1 cellular context compared by ENCODE assay signal in the genomic region with DNA sequence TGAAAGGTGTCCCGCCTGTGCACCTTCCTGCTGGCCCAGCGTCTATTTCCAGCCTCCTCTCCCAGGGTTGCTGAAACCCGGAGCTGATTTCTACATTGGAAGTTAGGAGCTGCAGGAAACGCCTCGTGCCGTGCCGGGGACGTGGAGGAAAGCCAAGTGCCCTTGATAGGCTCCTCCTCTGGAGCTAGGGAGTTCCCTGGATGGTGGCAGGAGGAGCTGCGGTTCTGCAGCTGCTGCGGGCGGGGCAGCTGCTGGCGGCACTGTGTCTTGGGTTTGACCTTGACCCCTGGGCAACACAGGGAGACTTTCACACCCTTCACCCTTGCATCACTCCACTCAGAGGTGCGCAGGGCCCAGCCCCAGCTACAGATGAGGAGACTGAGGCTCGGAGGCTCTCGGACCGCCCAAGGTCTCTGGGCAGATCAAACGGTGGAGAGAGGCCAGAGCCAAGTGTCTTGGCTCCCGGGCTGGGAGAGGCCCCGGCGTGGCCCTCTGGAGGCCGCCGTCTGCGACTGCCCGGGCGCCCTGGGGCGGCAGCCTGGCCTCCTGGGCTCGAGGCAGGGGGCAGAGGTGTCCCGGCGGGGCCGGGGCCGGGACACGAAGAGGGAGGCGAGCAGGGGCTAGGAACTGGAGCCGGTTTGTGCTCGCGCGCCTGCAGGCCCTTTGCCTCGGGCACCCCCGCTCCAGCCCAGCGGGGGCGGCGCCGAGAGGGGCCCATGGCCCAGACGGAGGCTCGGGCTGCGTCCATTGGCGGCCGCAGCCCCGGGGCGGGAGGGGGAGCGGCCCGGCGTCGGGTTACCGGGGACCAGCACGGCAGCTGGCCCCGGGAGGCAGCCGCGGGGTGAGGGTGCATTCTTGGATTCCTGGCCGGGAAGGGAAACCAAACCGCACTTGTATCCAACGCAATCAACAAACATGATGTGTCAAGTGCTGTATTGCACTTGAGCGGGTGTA.
TF ChIP-seq lines count a peak whose summit lies in the region.

No MANE protein-coding gene starts in this region.

TF ChIP-seq in HepG2, 621 proteins besides CTCF, POLR2A, EP300 and RAD21 (continued from another document and continues in another):
- TF ChIP-seq, protein P1, sequence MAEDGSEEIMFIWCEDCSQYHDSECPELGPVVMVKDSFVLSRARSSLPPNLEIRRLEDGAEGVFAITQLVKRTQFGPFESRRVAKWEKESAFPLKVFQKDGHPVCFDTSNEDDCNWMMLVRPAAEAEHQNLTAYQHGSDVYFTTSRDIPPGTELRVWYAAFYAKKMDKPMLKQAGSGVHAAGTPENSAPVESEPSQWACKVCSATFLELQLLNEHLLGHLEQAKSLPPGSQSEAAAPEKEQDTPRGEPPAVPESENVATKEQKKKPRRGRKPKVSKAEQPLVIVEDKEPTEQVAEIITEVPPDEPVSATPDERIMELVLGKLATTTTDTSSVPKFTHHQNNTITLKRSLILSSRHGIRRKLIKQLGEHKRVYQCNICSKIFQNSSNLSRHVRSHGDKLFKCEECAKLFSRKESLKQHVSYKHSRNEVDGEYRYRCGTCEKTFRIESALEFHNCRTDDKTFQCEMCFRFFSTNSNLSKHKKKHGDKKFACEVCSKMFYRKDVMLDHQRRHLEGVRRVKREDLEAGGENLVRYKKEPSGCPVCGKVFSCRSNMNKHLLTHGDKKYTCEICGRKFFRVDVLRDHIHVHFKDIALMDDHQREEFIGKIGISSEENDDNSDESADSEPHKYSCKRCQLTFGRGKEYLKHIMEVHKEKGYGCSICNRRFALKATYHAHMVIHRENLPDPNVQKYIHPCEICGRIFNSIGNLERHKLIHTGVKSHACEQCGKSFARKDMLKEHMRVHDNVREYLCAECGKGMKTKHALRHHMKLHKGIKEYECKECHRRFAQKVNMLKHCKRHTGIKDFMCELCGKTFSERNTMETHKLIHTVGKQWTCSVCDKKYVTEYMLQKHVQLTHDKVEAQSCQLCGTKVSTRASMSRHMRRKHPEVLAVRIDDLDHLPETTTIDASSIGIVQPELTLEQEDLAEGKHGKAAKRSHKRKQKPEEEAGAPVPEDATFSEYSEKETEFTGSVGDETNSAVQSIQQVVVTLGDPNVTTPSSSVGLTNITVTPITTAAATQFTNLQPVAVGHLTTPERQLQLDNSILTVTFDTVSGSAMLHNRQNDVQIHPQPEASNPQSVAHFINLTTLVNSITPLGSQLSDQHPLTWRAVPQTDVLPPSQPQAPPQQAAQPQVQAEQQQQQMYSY (CRISPR knock-in tag; IDR thresholded peaks at IDR 0.05) = no peak
- TF ChIP-seq NFYB (CRISPR knock-in tag; IDR thresholded peaks at IDR 0.05) = peak; percentile 40; the same call in 1 of the 2 replicates
- TF ChIP-seq, protein P2, sequence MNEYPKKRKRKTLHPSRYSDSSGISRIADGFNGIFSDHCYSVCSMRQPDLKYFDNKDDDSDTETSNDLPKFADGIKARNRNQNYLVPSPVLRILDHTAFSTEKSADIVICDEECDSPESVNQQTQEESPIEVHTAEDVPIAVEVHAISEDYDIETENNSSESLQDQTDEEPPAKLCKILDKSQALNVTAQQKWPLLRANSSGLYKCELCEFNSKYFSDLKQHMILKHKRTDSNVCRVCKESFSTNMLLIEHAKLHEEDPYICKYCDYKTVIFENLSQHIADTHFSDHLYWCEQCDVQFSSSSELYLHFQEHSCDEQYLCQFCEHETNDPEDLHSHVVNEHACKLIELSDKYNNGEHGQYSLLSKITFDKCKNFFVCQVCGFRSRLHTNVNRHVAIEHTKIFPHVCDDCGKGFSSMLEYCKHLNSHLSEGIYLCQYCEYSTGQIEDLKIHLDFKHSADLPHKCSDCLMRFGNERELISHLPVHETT (CRISPR knock-in tag; conservative IDR thresholded peaks at IDR 0.05) = peak; percentile 45; the same call in 1 of the 2 replicates
- TF ChIP-seq, protein P3, sequence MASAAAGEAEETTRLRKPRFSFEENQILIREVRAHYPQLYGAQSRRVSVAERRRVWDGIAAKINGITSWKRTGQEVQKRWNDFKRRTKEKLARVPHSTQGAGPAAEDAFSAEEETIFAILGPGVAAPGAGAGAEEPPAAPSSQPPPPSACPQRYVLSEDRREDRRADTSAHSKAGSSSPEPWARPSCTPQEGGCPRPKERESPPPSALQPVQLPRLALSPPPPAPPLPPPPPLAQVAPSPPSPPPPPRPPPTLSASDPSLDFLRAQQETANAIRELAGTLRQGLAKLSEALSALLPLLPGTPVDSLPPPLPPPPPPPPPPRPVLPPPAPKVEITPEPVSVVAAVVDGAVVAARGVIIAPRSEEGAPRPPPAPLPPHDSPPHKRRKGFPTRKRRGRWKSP (CRISPR knock-in tag; IDR thresholded peaks at IDR 0.05) = 0 out of 2 replicates have a peak, but pooled peaks have one; percentile 10
- 0 out of 2 replicates have a peak, but pooled peaks have one; percentile 22 for TF ChIP-seq FOXA3 (CRISPR knock-in tag; IDR thresholded peaks at IDR 0.05)
- TF ChIP-seq, protein P4, sequence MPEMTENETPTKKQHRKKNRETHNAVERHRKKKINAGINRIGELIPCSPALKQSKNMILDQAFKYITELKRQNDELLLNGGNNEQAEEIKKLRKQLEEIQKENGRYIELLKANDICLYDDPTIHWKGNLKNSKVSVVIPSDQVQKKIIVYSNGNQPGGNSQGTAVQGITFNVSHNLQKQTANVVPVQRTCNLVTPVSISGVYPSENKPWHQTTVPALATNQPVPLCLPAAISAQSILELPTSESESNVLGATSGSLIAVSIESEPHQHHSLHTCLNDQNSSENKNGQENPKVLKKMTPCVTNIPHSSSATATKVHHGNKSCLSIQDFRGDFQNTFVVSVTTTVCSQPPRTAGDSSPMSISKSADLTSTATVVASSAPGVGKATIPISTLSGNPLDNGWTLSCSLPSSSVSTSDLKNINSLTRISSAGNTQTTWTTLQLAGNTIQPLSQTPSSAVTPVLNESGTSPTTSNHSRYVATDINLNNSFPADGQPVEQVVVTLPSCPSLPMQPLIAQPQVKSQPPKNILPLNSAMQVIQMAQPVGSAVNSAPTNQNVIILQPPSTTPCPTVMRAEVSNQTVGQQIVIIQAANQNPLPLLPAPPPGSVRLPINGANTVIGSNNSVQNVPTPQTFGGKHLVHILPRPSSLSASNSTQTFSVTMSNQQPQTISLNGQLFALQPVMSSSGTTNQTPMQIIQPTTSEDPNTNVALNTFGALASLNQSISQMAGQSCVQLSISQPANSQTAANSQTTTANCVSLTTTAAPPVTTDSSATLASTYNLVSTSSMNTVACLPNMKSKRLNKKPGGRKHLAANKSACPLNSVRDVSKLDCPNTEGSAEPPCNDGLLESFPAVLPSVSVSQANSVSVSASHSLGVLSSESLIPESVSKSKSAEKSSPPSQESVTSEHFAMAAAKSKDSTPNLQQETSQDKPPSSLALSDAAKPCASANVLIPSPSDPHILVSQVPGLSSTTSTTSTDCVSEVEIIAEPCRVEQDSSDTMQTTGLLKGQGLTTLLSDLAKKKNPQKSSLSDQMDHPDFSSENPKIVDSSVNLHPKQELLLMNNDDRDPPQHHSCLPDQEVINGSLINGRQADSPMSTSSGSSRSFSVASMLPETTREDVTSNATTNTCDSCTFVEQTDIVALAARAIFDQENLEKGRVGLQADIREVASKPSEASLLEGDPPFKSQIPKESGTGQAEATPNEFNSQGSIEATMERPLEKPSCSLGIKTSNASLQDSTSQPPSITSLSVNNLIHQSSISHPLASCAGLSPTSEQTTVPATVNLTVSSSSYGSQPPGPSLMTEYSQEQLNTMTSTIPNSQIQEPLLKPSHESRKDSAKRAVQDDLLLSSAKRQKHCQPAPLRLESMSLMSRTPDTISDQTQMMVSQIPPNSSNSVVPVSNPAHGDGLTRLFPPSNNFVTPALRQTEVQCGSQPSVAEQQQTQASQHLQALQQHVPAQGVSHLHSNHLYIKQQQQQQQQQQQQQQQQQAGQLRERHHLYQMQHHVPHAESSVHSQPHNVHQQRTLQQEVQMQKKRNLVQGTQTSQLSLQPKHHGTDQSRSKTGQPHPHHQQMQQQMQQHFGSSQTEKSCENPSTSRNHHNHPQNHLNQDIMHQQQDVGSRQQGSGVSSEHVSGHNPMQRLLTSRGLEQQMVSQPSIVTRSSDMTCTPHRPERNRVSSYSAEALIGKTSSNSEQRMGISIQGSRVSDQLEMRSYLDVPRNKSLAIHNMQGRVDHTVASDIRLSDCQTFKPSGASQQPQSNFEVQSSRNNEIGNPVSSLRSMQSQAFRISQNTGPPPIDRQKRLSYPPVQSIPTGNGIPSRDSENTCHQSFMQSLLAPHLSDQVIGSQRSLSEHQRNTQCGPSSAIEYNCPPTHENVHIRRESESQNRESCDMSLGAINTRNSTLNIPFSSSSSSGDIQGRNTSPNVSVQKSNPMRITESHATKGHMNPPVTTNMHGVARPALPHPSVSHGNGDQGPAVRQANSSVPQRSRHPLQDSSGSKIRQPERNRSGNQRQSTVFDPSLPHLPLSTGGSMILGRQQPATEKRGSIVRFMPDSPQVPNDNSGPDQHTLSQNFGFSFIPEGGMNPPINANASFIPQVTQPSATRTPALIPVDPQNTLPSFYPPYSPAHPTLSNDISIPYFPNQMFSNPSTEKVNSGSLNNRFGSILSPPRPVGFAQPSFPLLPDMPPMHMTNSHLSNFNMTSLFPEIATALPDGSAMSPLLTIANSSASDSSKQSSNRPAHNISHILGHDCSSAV (CRISPR knock-in tag; IDR thresholded peaks at IDR 0.05; ENCODE audit: borderline replicate concordance) = no peak
- TF ChIP-seq, protein P5, sequence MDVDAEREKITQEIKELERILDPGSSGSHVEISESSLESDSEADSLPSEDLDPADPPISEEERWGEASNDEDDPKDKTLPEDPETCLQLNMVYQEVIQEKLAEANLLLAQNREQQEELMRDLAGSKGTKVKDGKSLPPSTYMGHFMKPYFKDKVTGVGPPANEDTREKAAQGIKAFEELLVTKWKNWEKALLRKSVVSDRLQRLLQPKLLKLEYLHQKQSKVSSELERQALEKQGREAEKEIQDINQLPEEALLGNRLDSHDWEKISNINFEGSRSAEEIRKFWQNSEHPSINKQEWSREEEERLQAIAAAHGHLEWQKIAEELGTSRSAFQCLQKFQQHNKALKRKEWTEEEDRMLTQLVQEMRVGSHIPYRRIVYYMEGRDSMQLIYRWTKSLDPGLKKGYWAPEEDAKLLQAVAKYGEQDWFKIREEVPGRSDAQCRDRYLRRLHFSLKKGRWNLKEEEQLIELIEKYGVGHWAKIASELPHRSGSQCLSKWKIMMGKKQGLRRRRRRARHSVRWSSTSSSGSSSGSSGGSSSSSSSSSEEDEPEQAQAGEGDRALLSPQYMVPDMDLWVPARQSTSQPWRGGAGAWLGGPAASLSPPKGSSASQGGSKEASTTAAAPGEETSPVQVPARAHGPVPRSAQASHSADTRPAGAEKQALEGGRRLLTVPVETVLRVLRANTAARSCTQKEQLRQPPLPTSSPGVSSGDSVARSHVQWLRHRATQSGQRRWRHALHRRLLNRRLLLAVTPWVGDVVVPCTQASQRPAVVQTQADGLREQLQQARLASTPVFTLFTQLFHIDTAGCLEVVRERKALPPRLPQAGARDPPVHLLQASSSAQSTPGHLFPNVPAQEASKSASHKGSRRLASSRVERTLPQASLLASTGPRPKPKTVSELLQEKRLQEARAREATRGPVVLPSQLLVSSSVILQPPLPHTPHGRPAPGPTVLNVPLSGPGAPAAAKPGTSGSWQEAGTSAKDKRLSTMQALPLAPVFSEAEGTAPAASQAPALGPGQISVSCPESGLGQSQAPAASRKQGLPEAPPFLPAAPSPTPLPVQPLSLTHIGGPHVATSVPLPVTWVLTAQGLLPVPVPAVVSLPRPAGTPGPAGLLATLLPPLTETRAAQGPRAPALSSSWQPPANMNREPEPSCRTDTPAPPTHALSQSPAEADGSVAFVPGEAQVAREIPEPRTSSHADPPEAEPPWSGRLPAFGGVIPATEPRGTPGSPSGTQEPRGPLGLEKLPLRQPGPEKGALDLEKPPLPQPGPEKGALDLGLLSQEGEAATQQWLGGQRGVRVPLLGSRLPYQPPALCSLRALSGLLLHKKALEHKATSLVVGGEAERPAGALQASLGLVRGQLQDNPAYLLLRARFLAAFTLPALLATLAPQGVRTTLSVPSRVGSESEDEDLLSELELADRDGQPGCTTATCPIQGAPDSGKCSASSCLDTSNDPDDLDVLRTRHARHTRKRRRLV (CRISPR knock-in tag; IDR thresholded peaks at IDR 0.05) = no peak
- TF ChIP-seq SYNCRIP (IDR thresholded peaks at IDR 0.05; ENCODE audit: insufficient read depth, low read depth, low read length) = no peak
- TF ChIP-seq CREM (IDR thresholded peaks at IDR 0.05) = no peak
- TF ChIP-seq CREM (CRISPR knock-in tag; IDR thresholded peaks at IDR 0.05) = no peak
- TF ChIP-seq RARA (CRISPR knock-in tag; IDR thresholded peaks at IDR 0.05) = peak; percentile 73
- TF ChIP-seq RARG (CRISPR knock-in tag; IDR thresholded peaks at IDR 0.05; ENCODE audit: low read depth) = peak; percentile 47; the same call in 1 of the 2 replicates
- TF ChIP-seq PITX1 (CRISPR knock-in tag; IDR thresholded peaks at IDR 0.05) = no peak
- TF ChIP-seq ZNF567 (CRISPR knock-in tag; IDR thresholded peaks at IDR 0.05; ENCODE audit: borderline replicate concordance) = no peak
- TF ChIP-seq, protein P6, sequence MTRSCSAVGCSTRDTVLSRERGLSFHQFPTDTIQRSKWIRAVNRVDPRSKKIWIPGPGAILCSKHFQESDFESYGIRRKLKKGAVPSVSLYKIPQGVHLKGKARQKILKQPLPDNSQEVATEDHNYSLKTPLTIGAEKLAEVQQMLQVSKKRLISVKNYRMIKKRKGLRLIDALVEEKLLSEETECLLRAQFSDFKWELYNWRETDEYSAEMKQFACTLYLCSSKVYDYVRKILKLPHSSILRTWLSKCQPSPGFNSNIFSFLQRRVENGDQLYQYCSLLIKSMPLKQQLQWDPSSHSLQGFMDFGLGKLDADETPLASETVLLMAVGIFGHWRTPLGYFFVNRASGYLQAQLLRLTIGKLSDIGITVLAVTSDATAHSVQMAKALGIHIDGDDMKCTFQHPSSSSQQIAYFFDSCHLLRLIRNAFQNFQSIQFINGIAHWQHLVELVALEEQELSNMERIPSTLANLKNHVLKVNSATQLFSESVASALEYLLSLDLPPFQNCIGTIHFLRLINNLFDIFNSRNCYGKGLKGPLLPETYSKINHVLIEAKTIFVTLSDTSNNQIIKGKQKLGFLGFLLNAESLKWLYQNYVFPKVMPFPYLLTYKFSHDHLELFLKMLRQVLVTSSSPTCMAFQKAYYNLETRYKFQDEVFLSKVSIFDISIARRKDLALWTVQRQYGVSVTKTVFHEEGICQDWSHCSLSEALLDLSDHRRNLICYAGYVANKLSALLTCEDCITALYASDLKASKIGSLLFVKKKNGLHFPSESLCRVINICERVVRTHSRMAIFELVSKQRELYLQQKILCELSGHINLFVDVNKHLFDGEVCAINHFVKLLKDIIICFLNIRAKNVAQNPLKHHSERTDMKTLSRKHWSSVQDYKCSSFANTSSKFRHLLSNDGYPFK (CRISPR knock-in tag; IDR thresholded peaks at IDR 0.05; ENCODE audit: borderline replicate concordance) = no peak
- no peak for TF ChIP-seq MAFG (CRISPR knock-in tag; IDR thresholded peaks at IDR 0.05)
- TF ChIP-seq ELF3 (CRISPR knock-in tag; IDR thresholded peaks at IDR 0.05) = no peak
- no peak for TF ChIP-seq RNF2 (conservative IDR thresholded peaks at IDR 0.05; ENCODE audit: low read depth)
- TF ChIP-seq NFATC3 (CRISPR knock-in tag; IDR thresholded peaks at IDR 0.05) = 0 out of 2 replicates have a peak, but pooled peaks have one; percentile 74
- TF ChIP-seq ARNT (IDR thresholded peaks at IDR 0.05) = no peak
- TF ChIP-seq ZKSCAN5 (CRISPR knock-in tag; IDR thresholded peaks at IDR 0.05) = no peak
- no peak for TF ChIP-seq BHLHE40 (IDR thresholded peaks at IDR 0.05; ENCODE audit: low read length)
- 0 out of 2 replicates have a peak, but pooled peaks have one; percentile 31 for TF ChIP-seq RXRB (CRISPR knock-in tag; IDR thresholded peaks at IDR 0.05; ENCODE audit: borderline replicate concordance)
- TF ChIP-seq HHEX (CRISPR knock-in tag; IDR thresholded peaks at IDR 0.05) = no peak
- peak; percentile 62; the same call in 1 of the 2 replicates for TF ChIP-seq POGZ (CRISPR knock-in tag; IDR thresholded peaks at IDR 0.05)
- peak; percentile 39; the same call in 1 of the 2 replicates for TF ChIP-seq KAT8 (CRISPR knock-in tag; IDR thresholded peaks at IDR 0.05)
- no peak for TF ChIP-seq ZNF121 (CRISPR knock-in tag; IDR thresholded peaks at IDR 0.05)
- TF ChIP-seq SP1 (IDR thresholded peaks at IDR 0.05) = no peak
- TF ChIP-seq SP1 (CRISPR knock-in tag; IDR thresholded peaks at IDR 0.05) = no peak
- no peak for TF ChIP-seq MLLT10 (CRISPR knock-in tag; IDR thresholded peaks at IDR 0.05)
